ENCODE assay signal across 28 cellular contexts in the genomic region with DNA sequence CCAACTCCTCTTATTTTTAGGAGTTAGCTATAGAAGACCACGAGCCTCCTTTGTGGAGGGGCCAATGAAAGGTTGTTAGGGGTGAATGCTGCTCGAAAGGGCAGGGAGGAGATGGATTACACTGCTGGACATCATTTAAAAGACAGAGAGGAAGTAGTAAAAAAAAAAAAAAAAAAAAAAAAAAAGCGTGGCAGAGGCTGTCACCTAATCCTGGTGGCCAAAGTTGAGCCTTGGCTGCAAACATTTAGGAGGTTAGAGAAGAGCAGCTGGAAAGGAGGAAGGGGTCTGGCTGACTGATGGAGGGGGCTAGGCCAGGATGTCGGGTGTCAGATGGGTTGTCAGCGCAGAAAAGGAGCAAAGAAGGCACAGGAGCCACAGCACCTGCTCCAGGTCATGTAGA.
"Had no signal": no experiment of that assay in that cellular context is flagged by ENCODE, and none has a peak within 500 bp of the region (broad histone marks: within the 10 kb centered on the region; RNA-seq: fewer than 3 reads in every experiment).

No MANE protein-coding gene starts in this region.

- H3K4me3 ChIP-seq: Peyer's patch had no signal

- H3K27ac ChIP-seq: brain microvascular endothelial cell, KMS-11, Peyer's patch had no signal

- H3K9me3 ChIP-seq: Peyer's patch had no signal

- DNase-seq: activated CD4-positive, alpha-beta T cell treated with anti-CD3 and anti-CD28 coated beads, Interleukin-2, amount 10 ng/mL, durations not matched to agents 24 days and 14 days; activated CD4-positive, alpha-beta T cell treated with anti-CD3 and anti-CD28 coated beads, Interleukin-2, amount 50 U/mL, for 4 hours; activated CD8-positive, alpha-beta T cell treated with anti-CD3 and anti-CD28 coated beads for 36 hours; activated effector memory CD4-positive, alpha-beta T cell treated with anti-CD3 and anti-CD28 coated beads, Interleukin-2, amount 50 U/mL, for 16 hours; activated naive CD4-positive, alpha-beta T cell; activated naive CD4-positive, alpha-beta T cell treated with anti-CD3 and anti-CD28 coated beads, Interleukin-2, amount 50 U/mL, for 16 hours; activated naive CD8-positive, alpha-beta T cell treated with anti-CD3 and anti-CD28 coated beads for 36 hours; activated T-cell treated with anti-CD3 and anti-CD28 coated beads, Interleukin-2, amount 50 U/mL, for 1 hour; activated T-cell treated with anti-CD3 and anti-CD28 coated beads, Interleukin-2, amount 50 U/mL, for 72 hours; amniotic stem cell; aorta; brain microvascular endothelial cell; central memory CD4-positive, alpha-beta T cell; NCI-H1105; NCI-H1417 treated with DMSO at 0.1 percent for 48 hours; NCI-H187 treated with DMSO at 0.1 percent for 48 hours; NCI-H2081; NCI-H2171 treated with DMSO at 0.1 percent for 48 hours; NCI-H345; NCI-H524 treated with DMSO at 0.1 percent for 48 hours; PC-3; Peyer's patch; RPMI8226; SIG-M5; T-cell; T-helper 17 cell had no signal

- H3K27me3 ChIP-seq: brain microvascular endothelial cell, Peyer's patch had no signal

- H3K4me3 Mint-ChIP-seq: activated CD4-positive, alpha-beta T cell treated with anti-CD3 and anti-CD28 coated beads, Interleukin-2, amount 10 ng/mL, durations not matched to agents 24 days and 14 days; activated CD8-positive, alpha-beta T cell treated with anti-CD3 and anti-CD28 coated beads for 36 hours; activated naive CD8-positive, alpha-beta T cell treated with anti-CD3 and anti-CD28 coated beads for 36 hours; activated T-cell treated with anti-CD3 and anti-CD28 coated beads, Interleukin-2, amount 50 U/mL, for 72 hours; activated T-helper 17 cell treated with anti-CD3 and anti-CD28 coated beads, Interleukin-2, amount 50 U/mL, for 72 hours; T-cell; T-helper 17 cell had no signal

- H3K27me3 Mint-ChIP-seq: activated CD4-positive, alpha-beta T cell treated with anti-CD3 and anti-CD28 coated beads, Interleukin-2, amount 10 ng/mL, durations not matched to agents 24 days and 14 days; activated CD8-positive, alpha-beta T cell treated with anti-CD3 and anti-CD28 coated beads for 36 hours; activated naive CD8-positive, alpha-beta T cell treated with anti-CD3 and anti-CD28 coated beads for 36 hours; activated T-helper 17 cell treated with anti-CD3 and anti-CD28 coated beads, Interleukin-2, amount 50 U/mL, for 72 hours; T-cell; T-helper 17 cell had no signal

- H3K36me3 ChIP-seq: brain microvascular endothelial cell, Peyer's patch had no signal

- H3K36me3 Mint-ChIP-seq: activated naive CD8-positive, alpha-beta T cell treated with anti-CD3 and anti-CD28 coated beads for 36 hours; T-cell had no signal

- H3K4me1 ChIP-seq: Peyer's patch had no signal

- H3K27ac Mint-ChIP-seq: activated CD4-positive, alpha-beta T cell treated with anti-CD3 and anti-CD28 coated beads, Interleukin-2, amount 10 ng/mL, durations not matched to agents 24 days and 14 days; activated CD8-positive, alpha-beta T cell treated with anti-CD3 and anti-CD28 coated beads for 36 hours; activated naive CD8-positive, alpha-beta T cell treated with anti-CD3 and anti-CD28 coated beads for 36 hours; activated T-cell treated with anti-CD3 and anti-CD28 coated beads, Interleukin-2, amount 50 U/mL, for 72 hours; activated T-helper 17 cell treated with anti-CD3 and anti-CD28 coated beads, Interleukin-2, amount 50 U/mL, for 72 hours; T-cell; T-helper 17 cell had no signal
